12 cellular contexts compared by ENCODE assay signal in the genomic region with DNA sequence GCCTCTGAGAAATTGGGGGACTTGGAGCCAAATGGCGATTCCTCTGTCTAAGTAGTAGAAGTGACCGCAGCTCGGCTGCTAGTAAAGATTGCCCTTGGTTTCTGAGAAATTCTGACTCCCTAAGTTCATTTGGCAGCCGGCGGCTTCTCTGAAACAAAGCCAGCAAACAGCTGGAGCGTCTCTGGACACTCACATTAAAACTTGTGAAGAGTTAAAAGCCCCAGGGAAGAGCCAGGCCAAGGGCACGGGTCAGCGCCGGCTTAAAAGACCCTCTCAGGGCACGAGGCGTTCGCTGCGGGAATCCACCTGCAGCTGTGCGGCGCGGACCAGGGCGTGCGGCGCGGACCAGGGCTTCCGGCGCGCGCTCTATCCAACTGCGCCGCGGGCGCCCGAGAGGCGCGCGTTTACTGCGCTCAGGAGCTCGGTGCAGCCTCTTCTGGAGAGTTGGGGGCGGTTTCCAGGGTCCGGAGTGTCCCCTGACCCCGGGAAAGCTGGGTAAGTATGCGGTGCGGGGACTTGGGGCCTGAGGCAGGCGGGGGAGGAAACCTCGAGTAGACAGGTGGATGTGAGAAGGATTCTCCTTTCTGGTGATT. TPM values are rescaled to one million over a fixed set of nuclear protein-coding genes. Genes with fewer than 3 reads are reported as not detected.
DNase-seq lines count a peak whose midpoint lies in the region; ATAC-seq and TF ChIP-seq lines count a peak whose summit lies in the region.
"Had no signal": no experiment of that assay in that cellular context is flagged by ENCODE, and none has a peak within 500 bp of the region (broad histone marks: within the 10 kb centered on the region; RNA-seq: fewer than 3 reads in every experiment).

TSS of gene COL6A5 (plus strand) at position 186 of the 593 bp plus-strand sequence. CDS start 27,967 bp downstream, outside the sequence.

- no peak within 1 kb of the TSS for H3K27ac ChIP-seq in A673 (ENCODE audit: low read depth, low read length, poor library complexity, severe bottlenecking)
- no peak within 1 kb of the TSS for H3K27ac ChIP-seq in HUES6 (ENCODE audit: low read depth, low read length)
- H3K27ac ChIP-seq in ectodermal cell (ENCODE audit: insufficient read depth, low read depth, low read length, poor library complexity, severe bottlenecking): no peak within 1 kb of the TSS
- no peak within 1 kb of the TSS for H3K27ac ChIP-seq in left lung
- H3K27ac ChIP-seq: brain microvascular endothelial cell, thoracic aorta, VCaP had no signal

- intact Hi-C loops in A673 (cut with micrococcal nuclease; ENCODE audit: unreplicated experiment) (no loop called here), left lung (cut with DNase I) (no loop called here)

- H3K4me3 ChIP-seq in A673 (ENCODE audit: low read depth, low read length, poor library complexity, severe bottlenecking) (no peak within 1 kb of the TSS), HUES6 (ENCODE audit: low read depth, low read length) (peak within 1 kb of the TSS; percentile 57), ectodermal cell (ENCODE audit: insufficient read depth, low read depth, low read length) (peak within 1 kb of the TSS; percentile 23), left lung (peak within 1 kb of the TSS in 1 of 2 donors; percentile 18)
- H3K4me3 ChIP-seq: thoracic aorta had no signal

- TF ChIP-seq CTCF in A673 (conservative IDR thresholded peaks at IDR 0.05; ENCODE audit: low read depth, low read length): no peak
- no peak for TF ChIP-seq CTCF in left lung (IDR thresholded peaks at IDR 0.05)

- CTCF ChIA-PET in A673 (lab: Charles Lee): no interaction called here

- POLR2A ChIA-PET in A673 (lab: Charles Lee; ENCODE audit: low non-redundant PET): interaction anchor here (0.6 kb wide), 1 partner anchor 161 kb away, joined by 5 read pairs; no protein-coding TSS in a partner anchor

- H3K9me3 ChIP-seq in A673 (ENCODE audit: low read depth, low read length, poor library complexity, severe bottlenecking) (no peaks in the 10 kb centered on the region), HUES6 (ENCODE audit: control insufficient read depth, insufficient read depth, low read depth, low read length) (no peaks in the 10 kb centered on the region), ectodermal cell (ENCODE audit: control insufficient read depth, low read length) (no peaks in the 10 kb centered on the region), left lung (no peaks in the 10 kb centered on the region)
- H3K9me3 ChIP-seq: thoracic aorta had no signal

- H3K9ac ChIP-seq in HUES6 (ENCODE audit: low read length): peak within 1 kb of the TSS; percentile 22

- DNase-seq in A673 (ENCODE audit: low spot score): peak; percentile 12
- DNase-seq in left lung: peak; percentile 38 to 51
- no peak for DNase-seq in foreskin melanocyte
- DNase-seq in NCI-H526 treated with DMSO at 0.1 percent for 48 hours (lab: John Stamatoyannopoulos, UW): no peak
- no peak for DNase-seq in mesenteric fat pad (ENCODE audit: low spot score)
- DNase-seq: brain microvascular endothelial cell, NCI-H2171 had no signal

- 2 to 3% methylated on average over 41 of the region's 41 CpGs for WGBS in ectodermal cell, 2 experiments

- H3K4me1 ChIP-seq in A673 (ENCODE audit: insufficient read depth, low read length, poor library complexity, severe bottlenecking) (no peaks in the 10 kb centered on the region), HUES6 (ENCODE audit: control insufficient read depth, insufficient read depth, low read length) (peaks cover 5% of the 10 kb centered on the region), ectodermal cell (ENCODE audit: control insufficient read depth, insufficient read depth, low read length) (peaks cover 6% of the 10 kb centered on the region), left lung (no peaks in the 10 kb centered on the region)

- BruUV-seq in A673 (replicated peaks; lab: Mats Ljungman, UMichigan): no TSS peak

- H3K27me3 ChIP-seq in A673 (replicated peaks; ENCODE audit: insufficient read depth, low read depth, low read length, poor library complexity) (peaks cover 39% of the 10 kb centered on the region), HUES6 (ENCODE audit: control insufficient read depth, insufficient read depth, low read length) (peaks cover 40% of the 10 kb centered on the region), ectodermal cell (ENCODE audit: control insufficient read depth, insufficient read depth, low read length, poor library complexity, severe bottlenecking) (peaks cover 36% of the 10 kb centered on the region), left lung (peaks cover 16 to 37% of the 10 kb centered on the region in 2 donors)

- ATAC-seq in left lung: peak; percentile 46
- ATAC-seq in HG03469 (IDR thresholded peaks at IDR 0.05; ENCODE audit: unreplicated experiment): no peak

- H3K36me3 ChIP-seq in A673 (ENCODE audit: insufficient read depth, low read length, poor library complexity, severe bottlenecking): no peaks in the 10 kb centered on the region
- no peaks in the 10 kb centered on the region for H3K36me3 ChIP-seq in HUES6 (ENCODE audit: control insufficient read depth, insufficient read depth, low read length)
- no peaks in the 10 kb centered on the region for H3K36me3 ChIP-seq in ectodermal cell (ENCODE audit: control insufficient read depth, insufficient read depth, low read length)
- no peaks in the 10 kb centered on the region for H3K36me3 ChIP-seq in left lung
- H3K36me3 ChIP-seq: brain microvascular endothelial cell, thoracic aorta had no signal

RNA-seq across cellular contexts. Expression of gene COL6A5, which starts in this region (rescaled TPM):
- total RNA-seq in A673 (2021) (0.11 and 0.32 TPM in 2 replicates), left lung (1 to 10 TPM in 1 of 2 donors, under 1 TPM in 1; 0.93 to 7.9 TPM), mesenteric fat pad (not detected)
- not detected for polyA plus RNA-seq in ectodermal cell (2013, experiment 1 of 4)
- polyA plus RNA-seq in ectodermal cell (2013, experiment 2 of 4): not detected
- not detected for polyA plus RNA-seq in ectodermal cell (2013, experiment 3 of 4)
- not detected for polyA plus RNA-seq in ectodermal cell (2013, experiment 4 of 4)
- total RNA-seq: thoracic aorta had no signal

Comparison
In these comparisons a context has a peak if more than half of its experiments do, and no peak if none do; other contexts are left out.
1. Peak in DNase-seq in A673; RNA of the gene not detected or under 1 TPM.
2. DNase-seq: peak in left lung (2 of 2); none in foreskin melanocyte (single experiment), NCI-H526 treated with DMSO at 0.1 percent for 48 hours (single experiment) and mesenteric fat pad (single experiment).